26 cellular contexts compared by ENCODE assay signal in the genomic region with DNA sequence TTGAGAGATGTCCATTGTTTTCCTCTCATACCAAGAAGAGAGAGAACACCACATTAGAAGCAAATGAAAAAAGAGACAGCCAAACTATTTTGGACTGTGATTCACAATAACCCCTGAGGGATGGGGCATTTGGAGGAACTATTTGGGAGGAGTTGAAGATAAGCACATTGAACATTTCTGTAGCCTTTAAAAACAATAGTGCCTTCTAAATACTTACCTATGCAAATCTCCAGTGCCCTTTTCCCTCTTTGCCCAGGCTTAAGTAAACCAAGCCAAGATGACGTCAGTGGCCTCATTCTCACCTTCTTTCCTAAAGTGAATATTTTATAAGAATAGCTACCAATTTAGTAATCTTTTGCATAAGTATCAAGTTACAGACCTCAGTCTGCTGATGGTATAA.
DNase-seq lines count a peak whose midpoint lies in the region; ATAC-seq, FAIRE-seq and TF ChIP-seq lines count a peak whose summit lies in the region.
"Had no signal": no experiment of that assay in that cellular context is flagged by ENCODE, and none has a peak within 500 bp of the region (broad histone marks: within the 10 kb centered on the region; RNA-seq: fewer than 3 reads in every experiment).

No MANE protein-coding gene starts in this region.

- no peaks in the 10 kb centered on the region for H3K9me1 ChIP-seq in endothelial cell of umbilical vein (replicated peaks; ENCODE audit: control insufficient read depth, extremely low read depth, insufficient read depth, low read length)

- dilution Hi-C loops in endothelial cell of umbilical vein (cut with MboI; ENCODE audit: extremely low pct_ligation_motif_present, low sequenced_read_pairs): no loop called here

- peak overlapping the region; percentile 58 for H3K9ac ChIP-seq in endothelial cell of umbilical vein (replicated peaks; ENCODE audit: extremely low read depth, insufficient read depth, low read length)
- H3K9ac ChIP-seq: GM23248 had no signal

- no peaks in the 10 kb centered on the region for H3K36me3 ChIP-seq in breast epithelium
- H3K36me3 ChIP-seq in endothelial cell of umbilical vein (ENCODE audit: control insufficient read depth in 2 of 2, extremely low read depth in 1 of 2, insufficient read depth in 2 of 2, low read length in 2 of 2): no peaks in the 10 kb centered on the region
- no peaks in the 10 kb centered on the region for H3K36me3 ChIP-seq in right atrium auricular region
- H3K36me3 ChIP-seq in tibial nerve: no peaks in the 10 kb centered on the region
- H3K36me3 ChIP-seq: BE2C, HAP-1, Peyer's patch had no signal

- peak overlapping the region; percentile 17 for H3K27ac Mint-ChIP-seq in MCF 10A (ENCODE audit: low read depth, unreplicated experiment)
- no peak overlapping the region for H3K27ac Mint-ChIP-seq in activated CD8-positive, alpha-beta T cell treated with anti-CD3 and anti-CD28 coated beads, Interleukin-2, amount 10 ng/mL, durations not matched to agents 7 days and 5 days
- H3K27ac Mint-ChIP-seq: CD4-positive, CD25-positive, alpha-beta regulatory T cell had no signal

- no peak for ATAC-seq in activated CD8-positive, alpha-beta T cell treated with anti-CD3 and anti-CD28 coated beads, Interleukin-2, amount 10 ng/mL, durations not matched to agents 7 days and 5 days
- ATAC-seq in HG03457 (IDR thresholded peaks at IDR 0.05; ENCODE audit: unreplicated experiment): no peak
- ATAC-seq: SK-N-SH treated with all-trans-retinoic acid at 6 μM for 48 hours had no signal

- WGBS in tibial nerve, 2 donors: 45 to 63% methylated on average over 1 of the region's 1 CpG

- no peaks in the 10 kb centered on the region for H3K4me1 ChIP-seq in breast epithelium
- H3K4me1 ChIP-seq in endothelial cell of umbilical vein (ENCODE audit: control insufficient read depth, extremely low read depth, insufficient read depth, low read length): peaks cover 68% of the 10 kb centered on the region
- H3K4me1 ChIP-seq in right atrium auricular region: peaks cover 0 to 31% of the 10 kb centered on the region in 2 donors
- peaks cover 0 to 78% (median 15%) of the 10 kb centered on the region in 4 donors for H3K4me1 ChIP-seq in tibial nerve
- H3K4me1 ChIP-seq: BE2C, HAP-1, Peyer's patch had no signal

- DNase-seq in MCF 10A (ENCODE audit: unreplicated experiment): no peak
- no peak for DNase-seq in breast epithelium (ENCODE audit: low spot score in 2 of 2)
- peak; percentile 91 for DNase-seq in endothelial cell of umbilical vein (ENCODE audit: low read depth, low spot score)
- DNase-seq in right atrium auricular region (ENCODE audit: low spot score): no peak
- no peak for DNase-seq in tibial nerve (ENCODE audit: low spot score in 2 of 2)
- DNase-seq in activated CD8-positive, alpha-beta T cell treated with anti-CD3 and anti-CD28 coated beads, Interleukin-2, amount 10 ng/mL, durations not matched to agents 7 days and 5 days: no peak
- DNase-seq in stimulated activated CD4-positive, alpha-beta T cell treated with anti-CD3 and anti-CD28 coated beads, Interleukin-4, amount 100 ng/mL, for 1 hour: no peak
- DNase-seq: BE2C; CD4-positive, CD25-positive, alpha-beta regulatory T cell; COR-L47; DMS153; GF-D8; GM23248; Kasumi-1; NCI-H1092 treated with DMSO at 0.1 percent for 48 hours; NCI-H2081; NCI-H2171 treated with DMSO at 0.1 percent for 48 hours; NCI-H446 treated with DMSO at 0.1 percent for 48 hours; NCI-H69; Peyer's patch; SHP77 treated with DMSO at 0.1 percent for 48 hours had no signal

- H3K4me3 ChIP-seq in breast epithelium (no peak overlapping the region), endothelial cell of umbilical vein (replicated peaks in 1 of 3; ENCODE audit: insufficient read depth in 1 of 3, low read depth in 1 of 3, low read length in 3 of 3) (peak overlapping the region in 1 of 3 experiments; percentile 21), right atrium auricular region (no peak overlapping the region), tibial nerve (no peak overlapping the region)
- H3K4me3 ChIP-seq: GM23248, HAP-1, Peyer's patch had no signal

- H2AFZ ChIP-seq in endothelial cell of umbilical vein (ENCODE audit: low read depth, low read length): no peak overlapping the region
- H2AFZ ChIP-seq: GM23248 had no signal

- FAIRE-seq in endothelial cell of umbilical vein (lab: Jason Lieb, UNC): no peak
- FAIRE-seq: GM19239 had no signal

- H3K27me3 ChIP-seq in breast epithelium (no peaks in the 10 kb centered on the region), endothelial cell of umbilical vein (ENCODE audit: control insufficient read depth in 2 of 2, insufficient read depth in 2 of 2, low read length in 2 of 2) (no peaks in the 10 kb centered on the region), right atrium auricular region (no peaks in the 10 kb centered on the region), tibial nerve (no peaks in the 10 kb centered on the region)
- H3K27me3 ChIP-seq: Peyer's patch had no signal

- H4K20me1 ChIP-seq in endothelial cell of umbilical vein (replicated peaks; ENCODE audit: control insufficient read depth, extremely low read depth, insufficient read depth, low read length): no peaks in the 10 kb centered on the region

- H3K4me3 Mint-ChIP-seq in MCF 10A (ENCODE audit: unreplicated experiment): no peak overlapping the region
- no peak overlapping the region for H3K4me3 Mint-ChIP-seq in activated CD8-positive, alpha-beta T cell treated with anti-CD3 and anti-CD28 coated beads, Interleukin-2, amount 10 ng/mL, durations not matched to agents 7 days and 5 days

- H3K27ac ChIP-seq in breast epithelium (no peak overlapping the region), endothelial cell of umbilical vein (ENCODE audit: insufficient read depth, low read depth, low read length) (peak overlapping the region; percentile 94), right atrium auricular region (peak overlapping the region; percentile 47 to 63), tibial nerve (peak overlapping the region in 3 of 4 donors; percentile 23 to 68 (median 54))
- H3K27ac ChIP-seq: 22Rv1, GM23248, Peyer's patch had no signal

- no peaks in the 10 kb centered on the region for H3K79me2 ChIP-seq in endothelial cell of umbilical vein (ENCODE audit: control insufficient read depth, insufficient read depth, low read length)

- POLR2A ChIA-PET in MCF 10A (lab: Yijun Ruan, JAX) (interaction anchor here (0.7 to 1.6 kb wide), 2 partner anchors 23 to 89 kb away, joined by 3 to 4 read pairs; no protein-coding TSS in a partner anchor), endothelial cell of umbilical vein (lab: Charles Lee) (interaction anchor here (2.9 kb wide), 1 partner anchor 89 kb away, joined by 17 read pairs; a partner anchor contains a TSS)
- POLR2A ChIA-PET in activated CD8-positive, alpha-beta T cell treated with anti-CD3 and anti-CD28 coated beads, Interleukin-2, amount 10 ng/mL, durations not matched to agents 7 days and 5 days (lab: Charles Lee): no interaction called here

- TF ChIP-seq CTCF in MCF 10A (IDR thresholded peaks at IDR 0.05; ENCODE audit: unreplicated experiment): no peak
- TF ChIP-seq CTCF in breast epithelium (IDR thresholded peaks at IDR 0.05): no peak
- no peak for TF ChIP-seq CTCF in endothelial cell of umbilical vein (IDR thresholded peaks at IDR 0.05; ENCODE audit: extremely low read depth in 1 of 2, insufficient read depth in 1 of 2, low read depth in 1 of 2, low read length in 2 of 2)
- no peak for TF ChIP-seq CTCF in right atrium auricular region (IDR thresholded peaks at IDR 0.05)
- no peak for TF ChIP-seq CTCF in tibial nerve (IDR thresholded peaks at IDR 0.05)

- no TSS peak for BruUV-seq in MCF 10A (replicated peaks; lab: Mats Ljungman, UMichigan)
- no TSS peak for BruUV-seq in endothelial cell of umbilical vein (replicated peaks; lab: Mats Ljungman, UMichigan)

- no peak for TF ChIP-seq EP300 in tibial nerve (IDR thresholded peaks at IDR 0.05)

- H3K9me3 ChIP-seq in breast epithelium: no peaks in the 10 kb centered on the region
- H3K9me3 ChIP-seq in endothelial cell of umbilical vein (replicated peaks; ENCODE audit: control insufficient read depth, insufficient read depth, low read length): no peaks in the 10 kb centered on the region
- no peaks in the 10 kb centered on the region for H3K9me3 ChIP-seq in right atrium auricular region
- H3K9me3 ChIP-seq in tibial nerve: peaks cover 0 to 3% (median 0%) of the 10 kb centered on the region in 4 donors
- H3K9me3 ChIP-seq: BE2C, HAP-1, Peyer's patch had no signal

- peaks cover 53% of the 10 kb centered on the region for H3K4me1 Mint-ChIP-seq in MCF 10A (ENCODE audit: insufficient read depth, unreplicated experiment)
- peaks cover 2% of the 10 kb centered on the region for H3K4me1 Mint-ChIP-seq in activated CD8-positive, alpha-beta T cell treated with anti-CD3 and anti-CD28 coated beads, Interleukin-2, amount 10 ng/mL, durations not matched to agents 7 days and 5 days (ENCODE audit: low read depth)

- H3K4me2 ChIP-seq in endothelial cell of umbilical vein (ENCODE audit: insufficient read depth, low read length): peak overlapping the region; percentile 83

- TF ChIP-seq POLR2A in breast epithelium (IDR thresholded peaks at IDR 0.05) (no peak), endothelial cell of umbilical vein (IDR thresholded peaks at IDR 0.05; ENCODE audit: low read depth, low read length) (no peak), tibial nerve (IDR thresholded peaks at IDR 0.05) (no peak)

- H3K9me3 Mint-ChIP-seq in MCF 10A (ENCODE audit: unreplicated experiment): no peaks in the 10 kb centered on the region
- H3K9me3 Mint-ChIP-seq in activated CD8-positive, alpha-beta T cell treated with anti-CD3 and anti-CD28 coated beads, Interleukin-2, amount 10 ng/mL, durations not matched to agents 7 days and 5 days (ENCODE audit: insufficient read depth): no peaks in the 10 kb centered on the region

- H3K36me3 Mint-ChIP-seq in MCF 10A (ENCODE audit: insufficient read depth, unreplicated experiment): no peaks in the 10 kb centered on the region
- H3K36me3 Mint-ChIP-seq in activated CD8-positive, alpha-beta T cell treated with anti-CD3 and anti-CD28 coated beads, Interleukin-2, amount 10 ng/mL, durations not matched to agents 7 days and 5 days (ENCODE audit: low read depth): no peaks in the 10 kb centered on the region
- H3K36me3 Mint-ChIP-seq: CD4-positive, CD25-positive, alpha-beta regulatory T cell had no signal

- CTCF ChIA-PET in MCF 10A (lab: Yijun Ruan, JAX) (interaction anchor here (1.5 kb wide), 1 partner anchor 375 kb away, joined by 4 read pairs; no protein-coding TSS in a partner anchor), endothelial cell of umbilical vein (lab: Charles Lee) (interaction anchor here (0.7 to 4.2 kb wide), 14 partner anchors 10 to 200 kb away, joined by 3 to 24 read pairs (median 4); a partner anchor contains a TSS)
- CTCF ChIA-PET in activated CD8-positive, alpha-beta T cell treated with anti-CD3 and anti-CD28 coated beads, Interleukin-2, amount 10 ng/mL, durations not matched to agents 7 days and 5 days (lab: Charles Lee): no interaction called here

- H3K27me3 Mint-ChIP-seq in MCF 10A (ENCODE audit: insufficient read depth, unreplicated experiment): no peaks in the 10 kb centered on the region
- H3K27me3 Mint-ChIP-seq in activated CD8-positive, alpha-beta T cell treated with anti-CD3 and anti-CD28 coated beads, Interleukin-2, amount 10 ng/mL, durations not matched to agents 7 days and 5 days (ENCODE audit: low read depth): peaks cover 2% of the 10 kb centered on the region
- H3K27me3 Mint-ChIP-seq: CD4-positive, CD25-positive, alpha-beta regulatory T cell had no signal

- intact Hi-C loops in MCF 10A (cut with micrococcal nuclease) (no loop called here), breast epithelium (cut with DNase I; ENCODE audit: low total_unique reads) (no loop called here), endothelial cell of umbilical vein (cut with micrococcal nuclease) (loop anchor here (5.0 kb wide), 1 partner anchor 421 kb away; no protein-coding TSS in a partner anchor)

Comparison
In these comparisons a context has a peak if more than half of its experiments do, and no peak if none do; other contexts are left out.
1. H3K27ac ChIP-seq: peak in endothelial cell of umbilical vein (single experiment), right atrium auricular region (2 of 2) and tibial nerve (3 of 4); none in breast epithelium (0 of 2).